Comparison of ENCODE assay signal across 31 cellular contexts in genomic region chr1:46280092-46280491, GRCh38. TPM values are rescaled to one million over a fixed set of nuclear protein-coding genes. Genes with fewer than 3 reads are reported as not detected.
"Had no signal": no experiment of that assay in that cellular context is flagged by ENCODE, and none has a peak within 500 bp of the region (broad histone marks: within the 10 kb centered on the region; RNA-seq: fewer than 3 reads in every experiment).

No MANE protein-coding gene starts in this region.

- H3K9me3 ChIP-seq: left lung, lower lobe of right lung, pancreas, prostate gland, sigmoid colon, stomach, testis, thyroid gland, transverse colon, upper lobe of right lung had no signal

- H3K27me3 ChIP-seq: left lung, pancreas, sigmoid colon, stomach, testis, thyroid gland, transverse colon, upper lobe of right lung had no signal

- H3K27ac ChIP-seq: left lung, lower lobe of right lung, pancreas, prostate gland, sigmoid colon, stomach, testis, transverse colon, upper lobe of right lung had no signal

- DNase-seq: hypothalamus; immature natural killer cell; kidney; left colon; left lung; lower lobe of right lung; mammary epithelial cell; mesenchymal stem cell; naive B cell; natural killer cell; nephron progenitor cell; pancreas; posterior cingulate gyrus; retina; right cardiac atrium; sigmoid colon; small intestine; stimulated activated CD4-positive, alpha-beta T cell treated with anti-CD3 and anti-CD28 coated beads, Interleukin-1b, Interleukin-23, amount 100 ng/mL, for 48 hours; stimulated activated CD4-positive, alpha-beta T cell treated with anti-CD3 and anti-CD28 coated beads, Interleukin-2, amount 100 ng/mL, for 48 hours; stimulated activated CD4-positive, alpha-beta T cell treated with anti-CD3 and anti-CD28 coated beads, Interleukin-4, amount 100 ng/mL, for 4 hours; stimulated activated CD8-positive, alpha-beta memory T cell treated with anti-CD3 and anti-CD28 coated beads, Interleukin-4, amount 100 ng/mL, for 48 hours; stimulated activated naive B cell treated with anti-CD40 and anti-IgM and Interleukin-4, amounts not matched to agents 10 μg/mL and 1 μg/mL and 100 μg/mL, for 72 hours; stimulated activated naive CD8-positive, alpha-beta T cell treated with anti-CD3 and anti-CD28 coated beads, Interleukin-15, Interleukin-2, amounts not matched to agents 100 U/mL and 50 U/mL, for 24 hours; stomach; testis; transverse colon; upper lobe of right lung had no signal

- H3K4me1 ChIP-seq: left lung, lower lobe of right lung, pancreas, prostate gland, sigmoid colon, stomach, testis, transverse colon, upper lobe of right lung had no signal

- FAIRE-seq: islet of Langerhans, kidney, pancreas, small intestine, urothelium cell line had no signal

- H3K4me3 ChIP-seq: left lung, lower lobe of right lung, pancreas, prostate gland, sigmoid colon, stomach, testis, thyroid gland, transverse colon, upper lobe of right lung had no signal

- ATAC-seq: left colon; left lung; lower lobe of right lung; natural killer cell; pancreas; right cardiac atrium; stimulated activated naive B cell treated with anti-CD40 and anti-IgM and Interleukin-4, amounts not matched to agents 10 μg/mL and 1 μg/mL and 100 μg/mL, for 72 hours; stimulated activated naive CD8-positive, alpha-beta T cell treated with anti-CD3 and anti-CD28 coated beads, Interleukin-15, Interleukin-2, amounts not matched to agents 100 U/mL and 50 U/mL, for 24 hours; upper lobe of right lung had no signal

RNA-seq across cellular contexts. Expression of gene RAD54L, which starts 32.5 kb away (rescaled TPM):
- total RNA-seq: sigmoid colon had no signal
